9 cellular contexts compared by ENCODE assay signal in the genomic region with DNA sequence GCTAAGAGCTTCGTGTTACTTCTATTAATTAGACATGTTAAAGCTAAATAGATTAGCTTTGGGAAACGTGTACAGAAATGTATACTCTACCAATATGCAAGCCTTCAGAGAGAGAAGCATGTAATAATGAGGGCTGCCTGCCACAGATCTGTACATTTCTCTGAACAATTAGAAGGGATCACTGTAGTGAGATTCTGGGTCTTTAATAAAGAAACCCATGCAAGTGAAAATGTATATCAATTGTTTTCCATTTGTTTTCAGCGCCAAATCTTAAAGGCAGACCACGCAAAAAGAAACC.
DNase-seq lines count a peak whose midpoint lies in the region; ATAC-seq, FAIRE-seq and TF ChIP-seq lines count a peak whose summit lies in the region.
"Had no signal": no experiment of that assay in that cellular context is flagged by ENCODE, and none has a peak within 500 bp of the region (broad histone marks: within the 10 kb centered on the region; RNA-seq: fewer than 3 reads in every experiment).

No MANE protein-coding gene starts in this region.

- peaks cover 64% of the 10 kb centered on the region for H3K36me3 Mint-ChIP-seq in stimulated activated naive CD8-positive, alpha-beta T cell treated with anti-CD3 and anti-CD28 coated beads, Interleukin-15, Interleukin-2, amounts not matched to agents 100 ng/mL and 50 ng/mL, for 24 hours (ENCODE audit: low read depth)
- H3K36me3 Mint-ChIP-seq in naive thymus-derived CD4-positive, alpha-beta T cell = peaks cover 8 to 64% (median 40%) of the 10 kb centered on the region in 5 donors

- no peaks in the 10 kb centered on the region for H3K9me3 ChIP-seq in naive thymus-derived CD4-positive, alpha-beta T cell (ENCODE audit: control insufficient read depth in 2 of 3, low read length in 3 of 3)

- no peaks in the 10 kb centered on the region for H3K27me3 ChIP-seq in naive thymus-derived CD4-positive, alpha-beta T cell (ENCODE audit: control insufficient read depth in 2 of 2, insufficient read depth in 2 of 2, low read length in 2 of 2)

- no peak for FAIRE-seq in RCC 7860 (lab: Jason Lieb, UNC)

- peak overlapping the region; percentile 77 for H3K27ac ChIP-seq in naive thymus-derived CD4-positive, alpha-beta T cell (ENCODE audit: low read depth, low read length)

- peak overlapping the region; percentile 87 for H3K4me3 Mint-ChIP-seq in stimulated activated naive CD8-positive, alpha-beta T cell treated with anti-CD3 and anti-CD28 coated beads, Interleukin-15, Interleukin-2, amounts not matched to agents 100 ng/mL and 50 ng/mL, for 24 hours
- peak overlapping the region; percentile 81 to 94 (median 88) for H3K4me3 Mint-ChIP-seq in naive thymus-derived CD4-positive, alpha-beta T cell

- POLR2A ChIA-PET in naive thymus-derived CD4-positive, alpha-beta T cell (lab: Charles Lee) = interaction anchor here (0.7 to 7.3 kb wide), 10 partner anchors 9 to 193 kb away, joined by 3 to 86 read pairs (median 6); a partner anchor contains a TSS

- peaks cover 100% of the 10 kb centered on the region for H3K4me1 Mint-ChIP-seq in stimulated activated naive CD8-positive, alpha-beta T cell treated with anti-CD3 and anti-CD28 coated beads, Interleukin-15, Interleukin-2, amounts not matched to agents 100 ng/mL and 50 ng/mL, for 24 hours (ENCODE audit: low read depth)
- peaks cover 64 to 99% (median 96%) of the 10 kb centered on the region in 7 donors for H3K4me1 Mint-ChIP-seq in naive thymus-derived CD4-positive, alpha-beta T cell

- TF ChIP-seq CTCF in choroid plexus epithelial cell (conservative IDR thresholded peaks at IDR 0.05; ENCODE audit: low read depth, low read length) = no peak

- H3K27me3 Mint-ChIP-seq in stimulated activated naive CD8-positive, alpha-beta T cell treated with anti-CD3 and anti-CD28 coated beads, Interleukin-15, Interleukin-2, amounts not matched to agents 100 ng/mL and 50 ng/mL, for 24 hours = no peaks in the 10 kb centered on the region
- no peaks in the 10 kb centered on the region for H3K27me3 Mint-ChIP-seq in naive thymus-derived CD4-positive, alpha-beta T cell

- H3K4me1 ChIP-seq in naive thymus-derived CD4-positive, alpha-beta T cell (ENCODE audit: control insufficient read depth in 2 of 2, insufficient read depth in 2 of 2, low read length in 2 of 2) = peaks cover 63 to 67% of the 10 kb centered on the region in 2 donors

- DNase-seq in stimulated activated naive CD8-positive, alpha-beta T cell treated with anti-CD3 and anti-CD28 coated beads, Interleukin-15, Interleukin-2, amounts not matched to agents 100 U/mL and 50 U/mL, for 24 hours = no peak
- DNase-seq in choroid plexus epithelial cell (ENCODE audit: low read depth) (no peak), RCC 7860 (ENCODE audit: low spot score) (no peak), NCI-H2081 treated with DMSO at 0.1 percent for 48 hours (lab: John Stamatoyannopoulos, UW) (no peak), NCI-H1092 (lab: John Stamatoyannopoulos, UW) (no peak)
- no peak for DNase-seq in naive thymus-derived CD4-positive, alpha-beta T cell
- no peak for DNase-seq in stimulated activated CD4-positive, alpha-beta T cell treated with anti-CD3 and anti-CD28 coated beads, Interleukin-4, amount 100 ng/mL, for 4 hours
- DNase-seq: NCI-H2107 had no signal

- intact Hi-C loops in naive thymus-derived CD4-positive, alpha-beta T cell (cut with micrococcal nuclease) = loop anchor here (1.0 kb wide), 4 partner anchors 12 to 766 kb away; a partner anchor contains a TSS

- no peak for ATAC-seq in stimulated activated naive CD8-positive, alpha-beta T cell treated with anti-CD3 and anti-CD28 coated beads, Interleukin-15, Interleukin-2, amounts not matched to agents 100 U/mL and 50 U/mL, for 24 hours
- ATAC-seq in naive thymus-derived CD4-positive, alpha-beta T cell = no peak

- peak overlapping the region; percentile 97 for H3K27ac Mint-ChIP-seq in stimulated activated naive CD8-positive, alpha-beta T cell treated with anti-CD3 and anti-CD28 coated beads, Interleukin-15, Interleukin-2, amounts not matched to agents 100 ng/mL and 50 ng/mL, for 24 hours
- peak overlapping the region; percentile 91 to 100 (median 96) for H3K27ac Mint-ChIP-seq in naive thymus-derived CD4-positive, alpha-beta T cell

- H3K36me3 ChIP-seq in naive thymus-derived CD4-positive, alpha-beta T cell (ENCODE audit: control insufficient read depth in 2 of 3, insufficient read depth in 3 of 3, low read length in 3 of 3) = peaks cover 0 to 11% (median 7%) of the 10 kb centered on the region in 3 experiments

- H3K9me3 Mint-ChIP-seq in stimulated activated naive CD8-positive, alpha-beta T cell treated with anti-CD3 and anti-CD28 coated beads, Interleukin-15, Interleukin-2, amounts not matched to agents 100 ng/mL and 50 ng/mL, for 24 hours = peaks cover 4% of the 10 kb centered on the region
- peaks cover 0 to 4% (median 0%) of the 10 kb centered on the region in 11 donors for H3K9me3 Mint-ChIP-seq in naive thymus-derived CD4-positive, alpha-beta T cell

- H3K4me3 ChIP-seq in choroid plexus epithelial cell (ENCODE audit: low read depth, low read length) = peak overlapping the region; percentile 70
- H3K4me3 ChIP-seq in naive thymus-derived CD4-positive, alpha-beta T cell (ENCODE audit: low read length) = peak overlapping the region; percentile 62

- CTCF ChIA-PET in naive thymus-derived CD4-positive, alpha-beta T cell (lab: Charles Lee) = interaction anchor here (1.1 to 3.6 kb wide), 6 partner anchors 12 to 194 kb away, joined by 4 to 47 read pairs (median 6); no protein-coding TSS in a partner anchor
